In the genomic region with DNA sequence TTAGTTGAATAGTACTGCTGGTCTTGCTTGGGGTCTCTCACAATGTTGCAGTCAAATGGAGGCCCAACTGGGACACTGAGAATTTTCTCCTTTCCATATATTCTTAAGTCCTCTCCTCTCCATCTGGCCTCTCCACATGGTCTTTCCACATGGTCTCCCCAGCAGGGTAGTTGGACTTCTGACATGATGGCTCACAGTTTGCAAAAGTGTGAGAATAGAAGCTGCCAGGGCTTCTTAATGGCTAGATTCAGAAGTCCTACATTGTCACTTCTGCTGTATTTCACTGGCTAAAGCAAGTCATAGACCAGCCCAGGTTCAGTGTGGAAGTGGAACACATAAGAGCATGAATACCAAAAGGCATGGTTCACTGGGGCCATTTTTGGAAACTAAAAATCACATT, we compare ENCODE assay signal across 8 cellular contexts.
"Had no signal": no experiment of that assay in that cellular context is flagged by ENCODE, and none has a peak within 500 bp of the region (broad histone marks: within the 10 kb centered on the region; RNA-seq: fewer than 3 reads in every experiment).

No MANE protein-coding gene starts in this region.

- H3K4me3 ChIP-seq: GM23248, HAP-1 had no signal

- H3K9me3 ChIP-seq: HAP-1 had no signal

- H3K36me3 ChIP-seq: HAP-1 had no signal

- H3K9ac ChIP-seq: GM23248 had no signal

- H3K27ac ChIP-seq: GM23248, HL-60 had no signal

- FAIRE-seq: HepG2 had no signal

- DNase-seq: GM23248, GOT3, H7, HFFc6, KBM-7 had no signal
